1 cellular context compared by ENCODE assay signal in the genomic region with DNA sequence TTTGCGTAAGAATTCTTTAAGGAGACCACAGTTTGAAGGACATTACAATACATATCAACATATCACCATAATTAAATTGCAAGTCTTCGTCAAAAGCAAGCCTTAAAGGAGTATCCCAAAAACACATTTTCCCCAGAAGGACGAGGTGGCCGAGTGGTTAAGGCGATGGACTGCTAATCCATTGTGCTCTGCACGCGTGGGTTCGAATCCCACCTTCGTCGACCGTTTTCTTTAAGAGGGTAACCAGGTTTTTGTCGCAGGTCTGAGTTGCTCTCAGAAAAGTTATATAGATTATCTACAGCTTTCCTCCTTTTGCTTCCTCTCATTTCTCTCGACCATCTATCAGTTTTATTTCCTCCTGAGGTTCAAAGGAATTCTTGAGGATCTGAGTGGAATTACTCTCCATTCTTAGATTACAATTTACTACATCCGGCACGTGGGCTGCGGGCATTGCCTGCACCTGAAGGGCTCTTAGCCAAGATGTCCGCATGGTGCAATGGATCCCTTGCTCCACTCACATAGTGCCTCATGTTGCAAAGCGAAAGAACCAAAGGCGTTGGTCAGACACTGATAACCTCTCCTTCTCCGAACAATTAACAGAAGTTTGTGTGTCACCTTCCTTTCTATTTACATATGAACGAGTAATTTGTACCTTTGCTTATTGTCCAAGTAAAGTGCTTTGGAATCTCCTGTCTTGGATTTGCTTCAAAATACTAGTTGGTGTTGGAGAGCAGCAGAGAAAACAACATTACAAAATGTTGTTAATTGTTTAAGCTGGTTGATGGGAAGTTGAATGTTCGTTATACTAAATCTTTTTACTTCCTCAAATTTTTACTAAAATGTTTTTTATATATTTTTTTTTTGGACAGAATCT.
TF ChIP-seq lines count a peak whose summit lies in the region.

No MANE protein-coding gene starts in this region.

TF ChIP-seq in A549, 52 proteins besides CTCF, POLR2A, EP300 and RAD21 (continued from another document):
- TF ChIP-seq ESRRA (IDR thresholded peaks at IDR 0.05; ENCODE audit: borderline replicate concordance, low read length) (no peak), BHLHE40 (IDR thresholded peaks at IDR 0.05; ENCODE audit: low read depth, low read length) (no peak), CHD4 (IDR thresholded peaks at IDR 0.05; ENCODE audit: borderline replicate concordance) (no peak), KDM1A (IDR thresholded peaks at IDR 0.05; ENCODE audit: low read depth) (no peak), CBX8 (IDR thresholded peaks at IDR 0.05) (no peak), JUNB (IDR thresholded peaks at IDR 0.05) (no peak), PHF8 (IDR thresholded peaks at IDR 0.05; ENCODE audit: borderline replicate concordance, low read depth) (no peak), RNF2 (IDR thresholded peaks at IDR 0.05; ENCODE audit: borderline replicate concordance, low read depth) (no peak), GATA3 (IDR thresholded peaks at IDR 0.05; ENCODE audit: borderline replicate concordance) (no peak), HEYL (CRISPR knock-in tag; IDR thresholded peaks at IDR 0.05) (no peak), HOXA7 (CRISPR knock-in tag; IDR thresholded peaks at IDR 0.05) (no peak), RCOR1 (IDR thresholded peaks at IDR 0.05; ENCODE audit: low read depth, low read length) (no peak), EHMT2 (IDR thresholded peaks at IDR 0.05; ENCODE audit: low read depth) (no peak), TP53 (CRISPR knock-in tag; IDR thresholded peaks at IDR 0.05) (no peak), SREBF2 (IDR thresholded peaks at IDR 0.05) (peak; percentile 58), CHD2 (IDR thresholded peaks at IDR 0.05; ENCODE audit: low read length, partially characterized antibody) (no peak), ZNF302 (CRISPR knock-in tag; IDR thresholded peaks at IDR 0.05) (no peak), POLR2AphosphoS2 (conservative IDR thresholded peaks at IDR 0.05; ENCODE audit: low read length) (no peak), RARB (CRISPR knock-in tag; IDR thresholded peaks at IDR 0.05) (no peak), MYC (IDR thresholded peaks at IDR 0.05; ENCODE audit: borderline replicate concordance, low read length) (no peak), FOSL2 (IDR thresholded peaks at IDR 0.05) (no peak), FOSL2 (CRISPR knock-in tag; IDR thresholded peaks at IDR 0.05) (no peak), NR3C1 (IDR thresholded peaks at IDR 0.05) (no peak), TFCP2L1 (CRISPR knock-in tag; IDR thresholded peaks at IDR 0.05) (no peak)
- TF ChIP-seq, protein P1, sequence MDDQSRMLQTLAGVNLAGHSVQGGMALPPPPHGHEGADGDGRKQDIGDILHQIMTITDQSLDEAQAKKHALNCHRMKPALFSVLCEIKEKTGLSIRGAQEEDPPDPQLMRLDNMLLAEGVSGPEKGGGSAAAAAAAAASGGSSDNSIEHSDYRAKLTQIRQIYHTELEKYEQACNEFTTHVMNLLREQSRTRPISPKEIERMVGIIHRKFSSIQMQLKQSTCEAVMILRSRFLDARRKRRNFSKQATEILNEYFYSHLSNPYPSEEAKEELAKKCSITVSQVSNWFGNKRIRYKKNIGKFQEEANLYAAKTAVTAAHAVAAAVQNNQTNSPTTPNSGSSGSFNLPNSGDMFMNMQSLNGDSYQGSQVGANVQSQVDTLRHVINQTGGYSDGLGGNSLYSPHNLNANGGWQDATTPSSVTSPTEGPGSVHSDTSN (IDR thresholded peaks at IDR 0.05), result no peak
- TF ChIP-seq, protein P2, sequence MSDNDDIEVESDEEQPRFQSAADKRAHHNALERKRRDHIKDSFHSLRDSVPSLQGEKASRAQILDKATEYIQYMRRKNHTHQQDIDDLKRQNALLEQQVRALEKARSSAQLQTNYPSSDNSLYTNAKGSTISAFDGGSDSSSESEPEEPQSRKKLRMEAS (IDR thresholded peaks at IDR 0.05), result peak; percentile 70
- TF ChIP-seq, protein P3, sequence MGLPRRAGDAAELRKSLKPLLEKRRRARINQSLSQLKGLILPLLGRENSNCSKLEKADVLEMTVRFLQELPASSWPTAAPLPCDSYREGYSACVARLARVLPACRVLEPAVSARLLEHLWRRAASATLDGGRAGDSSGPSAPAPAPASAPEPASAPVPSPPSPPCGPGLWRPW (IDR thresholded peaks at IDR 0.05), result no peak
- TF ChIP-seq, protein P4, sequence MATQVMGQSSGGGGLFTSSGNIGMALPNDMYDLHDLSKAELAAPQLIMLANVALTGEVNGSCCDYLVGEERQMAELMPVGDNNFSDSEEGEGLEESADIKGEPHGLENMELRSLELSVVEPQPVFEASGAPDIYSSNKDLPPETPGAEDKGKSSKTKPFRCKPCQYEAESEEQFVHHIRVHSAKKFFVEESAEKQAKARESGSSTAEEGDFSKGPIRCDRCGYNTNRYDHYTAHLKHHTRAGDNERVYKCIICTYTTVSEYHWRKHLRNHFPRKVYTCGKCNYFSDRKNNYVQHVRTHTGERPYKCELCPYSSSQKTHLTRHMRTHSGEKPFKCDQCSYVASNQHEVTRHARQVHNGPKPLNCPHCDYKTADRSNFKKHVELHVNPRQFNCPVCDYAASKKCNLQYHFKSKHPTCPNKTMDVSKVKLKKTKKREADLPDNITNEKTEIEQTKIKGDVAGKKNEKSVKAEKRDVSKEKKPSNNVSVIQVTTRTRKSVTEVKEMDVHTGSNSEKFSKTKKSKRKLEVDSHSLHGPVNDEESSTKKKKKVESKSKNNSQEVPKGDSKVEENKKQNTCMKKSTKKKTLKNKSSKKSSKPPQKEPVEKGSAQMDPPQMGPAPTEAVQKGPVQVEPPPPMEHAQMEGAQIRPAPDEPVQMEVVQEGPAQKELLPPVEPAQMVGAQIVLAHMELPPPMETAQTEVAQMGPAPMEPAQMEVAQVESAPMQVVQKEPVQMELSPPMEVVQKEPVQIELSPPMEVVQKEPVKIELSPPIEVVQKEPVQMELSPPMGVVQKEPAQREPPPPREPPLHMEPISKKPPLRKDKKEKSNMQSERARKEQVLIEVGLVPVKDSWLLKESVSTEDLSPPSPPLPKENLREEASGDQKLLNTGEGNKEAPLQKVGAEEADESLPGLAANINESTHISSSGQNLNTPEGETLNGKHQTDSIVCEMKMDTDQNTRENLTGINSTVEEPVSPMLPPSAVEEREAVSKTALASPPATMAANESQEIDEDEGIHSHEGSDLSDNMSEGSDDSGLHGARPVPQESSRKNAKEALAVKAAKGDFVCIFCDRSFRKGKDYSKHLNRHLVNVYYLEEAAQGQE (IDR thresholded peaks at IDR 0.05), result no peak
- TF ChIP-seq, protein P5, sequence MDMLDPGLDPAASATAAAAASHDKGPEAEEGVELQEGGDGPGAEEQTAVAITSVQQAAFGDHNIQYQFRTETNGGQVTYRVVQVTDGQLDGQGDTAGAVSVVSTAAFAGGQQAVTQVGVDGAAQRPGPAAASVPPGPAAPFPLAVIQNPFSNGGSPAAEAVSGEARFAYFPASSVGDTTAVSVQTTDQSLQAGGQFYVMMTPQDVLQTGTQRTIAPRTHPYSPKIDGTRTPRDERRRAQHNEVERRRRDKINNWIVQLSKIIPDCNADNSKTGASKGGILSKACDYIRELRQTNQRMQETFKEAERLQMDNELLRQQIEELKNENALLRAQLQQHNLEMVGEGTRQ (IDR thresholded peaks at IDR 0.05), result peak; percentile 46; the same call in 1 of the 2 replicates
- TF ChIP-seq, protein P6, sequence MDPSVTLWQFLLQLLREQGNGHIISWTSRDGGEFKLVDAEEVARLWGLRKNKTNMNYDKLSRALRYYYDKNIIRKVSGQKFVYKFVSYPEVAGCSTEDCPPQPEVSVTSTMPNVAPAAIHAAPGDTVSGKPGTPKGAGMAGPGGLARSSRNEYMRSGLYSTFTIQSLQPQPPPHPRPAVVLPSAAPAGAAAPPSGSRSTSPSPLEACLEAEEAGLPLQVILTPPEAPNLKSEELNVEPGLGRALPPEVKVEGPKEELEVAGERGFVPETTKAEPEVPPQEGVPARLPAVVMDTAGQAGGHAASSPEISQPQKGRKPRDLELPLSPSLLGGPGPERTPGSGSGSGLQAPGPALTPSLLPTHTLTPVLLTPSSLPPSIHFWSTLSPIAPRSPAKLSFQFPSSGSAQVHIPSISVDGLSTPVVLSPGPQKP (IDR thresholded peaks at IDR 0.05; ENCODE audit: low read depth, low read length), result no peak
TF ChIP-seq in A549: peak in this region for 5.
